ENCODE assay signal across 9 cellular contexts in genomic region chr17:82107341-82107860, GRCh38. TPM values are rescaled to one million over a fixed set of nuclear protein-coding genes. Genes with fewer than 3 reads are reported as not detected.
DNase-seq lines count a peak whose midpoint lies in the region; ATAC-seq and TF ChIP-seq lines count a peak whose summit lies in the region.
"Had no signal": no experiment of that assay in that cellular context is flagged by ENCODE, and none has a peak within 500 bp of the region (broad histone marks: within the 10 kb centered on the region; RNA-seq: fewer than 3 reads in every experiment).

No MANE protein-coding gene starts in this region.

- no peak for DNase-seq in activated CD4-positive, alpha-beta T cell treated with anti-CD3 and anti-CD28 coated beads, Interleukin-2, amount 10 ng/mL, durations not matched to agents 7 days and 5 days
- no peak for DNase-seq in activated CD4-positive, alpha-beta T cell treated with anti-CD3 and anti-CD28 coated beads, Interleukin-2, amount 50 U/mL, for 4 hours
- DNase-seq in NT2/D1 (ENCODE audit: low read depth, low spot score) (no peak), erythroblast (lab: John Stamatoyannopoulos, UW) (peak; percentile 34 to 38), NCI-H187 (lab: John Stamatoyannopoulos, UW) (no peak), NCI-H1694 (lab: John Stamatoyannopoulos, UW) (no peak)
- DNase-seq in stimulated activated effector memory CD8-positive, alpha-beta T cell treated with anti-CD3 and anti-CD28 coated beads, Interleukin-12 subunit alpha, Interleukin-12 subunit beta, amount 100 ng/mL, for 72 hours (ENCODE audit: low spot score in 2 of 2) = no peak

- no peak for TF ChIP-seq POLR2A in erythroblast (IDR thresholded peaks at IDR 0.05; ENCODE audit: low read length)

- peaks cover 45% of the 10 kb centered on the region for H3K4me1 Mint-ChIP-seq in activated CD4-positive, alpha-beta T cell treated with anti-CD3 and anti-CD28 coated beads, Interleukin-2, amount 10 ng/mL, durations not matched to agents 7 days and 5 days
- H3K4me1 Mint-ChIP-seq in stimulated activated effector memory CD8-positive, alpha-beta T cell treated with anti-CD3 and anti-CD28 coated beads, Interleukin-12 subunit alpha, Interleukin-12 subunit beta, amount 100 ng/mL, for 72 hours = peaks cover 14% of the 10 kb centered on the region

- H3K27ac Mint-ChIP-seq in activated CD4-positive, alpha-beta T cell treated with anti-CD3 and anti-CD28 coated beads, Interleukin-2, amount 10 ng/mL, durations not matched to agents 7 days and 5 days = peak overlapping the region; percentile 96
- peak overlapping the region; percentile 14 for H3K27ac Mint-ChIP-seq in stimulated activated effector memory CD8-positive, alpha-beta T cell treated with anti-CD3 and anti-CD28 coated beads, Interleukin-12 subunit alpha, Interleukin-12 subunit beta, amount 100 ng/mL, for 72 hours
- H3K27ac Mint-ChIP-seq: mesothelial cell of epicardium had no signal

- H3K9me3 Mint-ChIP-seq in activated CD4-positive, alpha-beta T cell treated with anti-CD3 and anti-CD28 coated beads, Interleukin-2, amount 10 ng/mL, durations not matched to agents 7 days and 5 days = no peaks in the 10 kb centered on the region
- no peaks in the 10 kb centered on the region for H3K9me3 Mint-ChIP-seq in stimulated activated effector memory CD8-positive, alpha-beta T cell treated with anti-CD3 and anti-CD28 coated beads, Interleukin-12 subunit alpha, Interleukin-12 subunit beta, amount 100 ng/mL, for 72 hours
- H3K9me3 Mint-ChIP-seq: mesothelial cell of epicardium had no signal

- peaks cover 4% of the 10 kb centered on the region for H3K27me3 ChIP-seq in NT2/D1 (ENCODE audit: insufficient read depth, insufficient read length)

- no peak overlapping the region for H3K4me3 Mint-ChIP-seq in activated CD4-positive, alpha-beta T cell treated with anti-CD3 and anti-CD28 coated beads, Interleukin-2, amount 10 ng/mL, durations not matched to agents 7 days and 5 days
- H3K4me3 Mint-ChIP-seq in stimulated activated effector memory CD8-positive, alpha-beta T cell treated with anti-CD3 and anti-CD28 coated beads, Interleukin-12 subunit alpha, Interleukin-12 subunit beta, amount 100 ng/mL, for 72 hours = peak overlapping the region; percentile 6

- no peaks in the 10 kb centered on the region for H3K9me3 ChIP-seq in NT2/D1 (ENCODE audit: insufficient read depth, low read length)

- H3K4me3 ChIP-seq in NT2/D1 (ENCODE audit: insufficient read length, low read depth) = no peak overlapping the region

- H3K27me3 Mint-ChIP-seq in activated CD4-positive, alpha-beta T cell treated with anti-CD3 and anti-CD28 coated beads, Interleukin-2, amount 10 ng/mL, durations not matched to agents 7 days and 5 days = no peaks in the 10 kb centered on the region

- peak overlapping the region; percentile 69 for H3K9ac ChIP-seq in NT2/D1 (ENCODE audit: insufficient read length, low read depth)

- POLR2A ChIA-PET in activated CD4-positive, alpha-beta T cell treated with anti-CD3 and anti-CD28 coated beads, Interleukin-2, amount 10 ng/mL, durations not matched to agents 7 days and 5 days (lab: Charles Lee) = no interaction called here

- H3K36me3 Mint-ChIP-seq in activated CD4-positive, alpha-beta T cell treated with anti-CD3 and anti-CD28 coated beads, Interleukin-2, amount 10 ng/mL, durations not matched to agents 7 days and 5 days (ENCODE audit: low read depth) = no peaks in the 10 kb centered on the region
- H3K36me3 Mint-ChIP-seq in stimulated activated effector memory CD8-positive, alpha-beta T cell treated with anti-CD3 and anti-CD28 coated beads, Interleukin-12 subunit alpha, Interleukin-12 subunit beta, amount 100 ng/mL, for 72 hours = peaks cover 14% of the 10 kb centered on the region

- peaks cover 33% of the 10 kb centered on the region for H3K4me1 ChIP-seq in NT2/D1 (ENCODE audit: insufficient read depth, insufficient read length)

- CTCF ChIA-PET in activated CD4-positive, alpha-beta T cell treated with anti-CD3 and anti-CD28 coated beads, Interleukin-2, amount 10 ng/mL, durations not matched to agents 7 days and 5 days (lab: Charles Lee) = interaction anchor here (0.7 to 2.7 kb wide), 7 partner anchors 14 to 98 kb away, joined by 3 to 22 read pairs (median 6); partner anchors contain the start of gene DCXR

- peaks cover 4% of the 10 kb centered on the region for H3K36me3 ChIP-seq in NT2/D1 (ENCODE audit: insufficient read depth, insufficient read length, low read length)

- no peak for ATAC-seq in stimulated activated effector memory CD8-positive, alpha-beta T cell treated with anti-CD3 and anti-CD28 coated beads, Interleukin-12 subunit alpha, Interleukin-12 subunit beta, amount 100 ng/mL, for 72 hours
- no peak for ATAC-seq in HG03354 (IDR thresholded peaks at IDR 0.05; ENCODE audit: poor library complexity, severe bottlenecking, unreplicated experiment)

RNA-seq across cellular contexts. Expression of gene FASN, which starts 9.4 kb away (rescaled TPM):
- total RNA-seq in activated CD4-positive, alpha-beta T cell treated with anti-CD3 and anti-CD28 coated beads, Interleukin-2, amount 10 ng/mL, durations not matched to agents 7 days and 5 days = 100 to 1,000 TPM; 138 to 139 TPM

RNA-seq across cellular contexts. Expression of gene DUS1L, which starts 41.8 kb away (rescaled TPM):
- total RNA-seq in activated CD4-positive, alpha-beta T cell treated with anti-CD3 and anti-CD28 coated beads, Interleukin-2, amount 10 ng/mL, durations not matched to agents 7 days and 5 days = 100 to 1,000 TPM; 113 to 127 TPM

RNA-seq across cellular contexts. Expression of gene GPS1, which starts 55.7 kb away (rescaled TPM):
- total RNA-seq in activated CD4-positive, alpha-beta T cell treated with anti-CD3 and anti-CD28 coated beads, Interleukin-2, amount 10 ng/mL, durations not matched to agents 7 days and 5 days = 10 to 100 TPM; 78.5 to 92.1 TPM

RNA-seq across cellular contexts. Expression of gene RFNG, which starts 55.8 kb away (rescaled TPM):
- total RNA-seq in activated CD4-positive, alpha-beta T cell treated with anti-CD3 and anti-CD28 coated beads, Interleukin-2, amount 10 ng/mL, durations not matched to agents 7 days and 5 days = 10 to 100 TPM; 29.0 to 29.8 TPM

Comparison
In these comparisons a context has a peak if more than half of its experiments do, and no peak if none do; other contexts are left out.
1. DNase-seq: peak in erythroblast (2 of 2); none in activated CD4-positive, alpha-beta T cell treated with anti-CD3 and anti-CD28 coated beads, Interleukin-2, amount 10 ng/mL, durations not matched to agents 7 days and 5 days (single experiment), activated CD4-positive, alpha-beta T cell treated with anti-CD3 and anti-CD28 coated beads, Interleukin-2, amount 50 U/mL, for 4 hours (0 of 2), NT2/D1 (single experiment), stimulated activated effector memory CD8-positive, alpha-beta T cell treated with anti-CD3 and anti-CD28 coated beads, Interleukin-12 subunit alpha, Interleukin-12 subunit beta, amount 100 ng/mL, for 72 hours (0 of 2), NCI-H187 (0 of 2) and NCI-H1694 (single experiment).